11 cellular contexts compared by ENCODE assay signal in genomic region chr2:42925742-42926437, GRCh38.
DNase-seq lines count a peak whose midpoint lies in the region; ATAC-seq and TF ChIP-seq lines count a peak whose summit lies in the region.
"Had no signal": no experiment of that assay in that cellular context is flagged by ENCODE, and none has a peak within 500 bp of the region (broad histone marks: within the 10 kb centered on the region; RNA-seq: fewer than 3 reads in every experiment).

No MANE protein-coding gene starts in this region.

- intact Hi-C loops in gastrocnemius medialis (cut with DNase I; ENCODE audit: low total_unique reads): loop anchor here (5.0 kb wide), 3 partner anchors 49 to 99 kb away; no protein-coding TSS in a partner anchor

- peaks cover 52% of the 10 kb centered on the region for H3F3A ChIP-seq in GM23248 (ENCODE audit: insufficient read depth)

- H3K9ac ChIP-seq in GM23248: peak overlapping the region; percentile 83

- no peaks in the 10 kb centered on the region for H4K20me1 ChIP-seq in GM23248 (ENCODE audit: insufficient read depth)

- H3K27ac ChIP-seq in GM23248 (peak overlapping the region; percentile 99), gastrocnemius medialis (peak overlapping the region; percentile 73 to 87 (median 79))

- in situ Hi-C loops in GM23248 (cut with MboI) (no loop called here), gastrocnemius medialis (cut with MboI; ENCODE audit: low sequenced_read_pairs in 4 of 4) (loop anchor here in 2 of 4 donors (25.0 kb wide), 1 partner anchor 89 kb away; no protein-coding TSS in a partner anchor)

- H3K79me2 ChIP-seq in GM23248 (ENCODE audit: insufficient read depth): no peaks in the 10 kb centered on the region

- no peak for TF ChIP-seq POLR2A in gastrocnemius medialis (IDR thresholded peaks at IDR 0.05)

- H3K9me3 ChIP-seq in GM23248 (ENCODE audit: low read depth) (no peaks in the 10 kb centered on the region), gastrocnemius medialis (no peaks in the 10 kb centered on the region)

- H3K9me2 ChIP-seq in GM23248 (ENCODE audit: insufficient read depth): no peaks in the 10 kb centered on the region

- peak overlapping the region; percentile 62 for H2AFZ ChIP-seq in GM23248

- no peak for TF ChIP-seq CTCF in gastrocnemius medialis (IDR thresholded peaks at IDR 0.05 in 4 of 5, conservative IDR thresholded peaks at IDR 0.05 in 1 of 5)

- WGBS in GM23248 (ENCODE audit: low coverage in 1 of 2, low lambda C conversion rate in 2 of 2, missing lambda C conversion rate in 2 of 2), 2 experiments: 12 to 16% methylated on average over 12 of the region's 12 CpGs

- H3K4me1 ChIP-seq in GM23248 (ENCODE audit: insufficient read depth) (peaks cover 72% of the 10 kb centered on the region), gastrocnemius medialis (peaks cover 74 to 81% of the 10 kb centered on the region in 2 donors)

- ATAC-seq in gastrocnemius medialis: peak in 1 of 2 donors; percentile 37

- H3K36me3 ChIP-seq in GM23248 (ENCODE audit: low read depth): no peaks in the 10 kb centered on the region
- no peaks in the 10 kb centered on the region for H3K36me3 ChIP-seq in gastrocnemius medialis

- no peaks in the 10 kb centered on the region for H3K27me3 ChIP-seq in GM23248 (replicated peaks; ENCODE audit: insufficient read depth)
- no peaks in the 10 kb centered on the region for H3K27me3 ChIP-seq in gastrocnemius medialis

- H3K4me3 ChIP-seq in GM23248: no peak overlapping the region
- no peak overlapping the region for H3K4me3 ChIP-seq in gastrocnemius medialis

- peak overlapping the region; percentile 82 for H3K4me2 ChIP-seq in GM23248 (ENCODE audit: unreplicated experiment)

- DNase-seq in GM23248 (peak; percentile 65), anterior cingulate cortex (lab: John Stamatoyannopoulos, UW) (peak in 51 of 58 donors; percentile 17 to 90 (median 63)), inferior parietal cortex (ENCODE audit: extremely low spot score) (peak; percentile 41), gastrocnemius medialis (no peak), UCSD-AML1 (lab: John Stamatoyannopoulos, UW; ENCODE audit: unreplicated experiment) (no peak), GF-D8 (lab: John Stamatoyannopoulos, UW) (no peak), NCI-H526 treated with DMSO at 0.1 percent for 48 hours (lab: John Stamatoyannopoulos, UW) (no peak)
- DNase-seq in activated CD4-positive, CD25-positive, alpha-beta regulatory T cell treated with anti-CD3 and anti-CD28 coated beads, Interleukin-2, amount 50 U/mL, for 72 hours: no peak
- DNase-seq: activated CD4-positive, alpha-beta T cell treated with anti-CD3 and anti-CD28 coated beads, Interleukin-2, amount 50 U/mL, for 48 hours; NCI-H2029 treated with DMSO at 0.1 percent for 48 hours; stimulated activated CD4-positive, alpha-beta T cell treated with anti-CD3 and anti-CD28 coated beads, Interleukin-1b, Interleukin-23, amount 100 ng/mL, for 48 hours had no signal

Comparison
In these comparisons a context has a peak if more than half of its experiments do, and no peak if none do; other contexts are left out.
1. DNase-seq: peak in GM23248 (single experiment), anterior cingulate cortex (51 of 58) and inferior parietal cortex (single experiment); none in gastrocnemius medialis (0 of 2), UCSD-AML1 (single experiment), GF-D8 (single experiment), NCI-H526 treated with DMSO at 0.1 percent for 48 hours (single experiment) and activated CD4-positive, CD25-positive, alpha-beta regulatory T cell treated with anti-CD3 and anti-CD28 coated beads, Interleukin-2, amount 50 U/mL, for 72 hours (single experiment).